19 cellular contexts compared by ENCODE assay signal in genomic region chr1:170001266-170001665, GRCh38.
DNase-seq lines count a peak whose midpoint lies in the region; ATAC-seq, FAIRE-seq and TF ChIP-seq lines count a peak whose summit lies in the region.
"Had no signal": no experiment of that assay in that cellular context is flagged by ENCODE, and none has a peak within 500 bp of the region (broad histone marks: within the 10 kb centered on the region; RNA-seq: fewer than 3 reads in every experiment).

No MANE protein-coding gene starts in this region.

- H2BK15ac ChIP-seq in mesenchymal stem cell (ENCODE audit: low read depth, poor library complexity, severe bottlenecking): no peak overlapping the region

- no peaks in the 10 kb centered on the region for H3K36me3 ChIP-seq in HEK293 (ENCODE audit: control insufficient read depth in 2 of 2, insufficient read depth in 1 of 2, low read length in 2 of 2)
- peaks cover 0 to 13% of the 10 kb centered on the region in 2 experiments for H3K36me3 ChIP-seq in mesenchymal stem cell (ENCODE audit: control insufficient read depth in 1 of 2, insufficient read depth in 2 of 2, low read depth in 1 of 2, low read length in 2 of 2)

- CTCF ChIA-PET in HEK293 (lab: Yijun Ruan, JAX): no interaction called here

- no peaks in the 10 kb centered on the region for H3K27me3 ChIP-seq in mesenchymal stem cell (ENCODE audit: control insufficient read depth in 1 of 2, insufficient read depth in 1 of 2, low read length in 2 of 2)

- no peak overlapping the region for H3K14ac ChIP-seq in mesenchymal stem cell (ENCODE audit: low read length in 2 of 2)

- no peaks in the 10 kb centered on the region for H3K9me3 ChIP-seq in HEK293 (ENCODE audit: control insufficient read depth, insufficient read depth, low read depth, low read length)
- no peaks in the 10 kb centered on the region for H3K9me3 ChIP-seq in mesenchymal stem cell (ENCODE audit: control insufficient read depth, low read length)
- H3K9me3 ChIP-seq: SK-N-SH had no signal

- TF ChIP-seq POLR2A in lower leg skin (IDR thresholded peaks at IDR 0.05): no peak

- H2AK5ac ChIP-seq in mesenchymal stem cell (ENCODE audit: low read length, severe bottlenecking): no peak overlapping the region

- no peak overlapping the region for H3K23ac ChIP-seq in mesenchymal stem cell (ENCODE audit: low read length in 2 of 2)

- H2BK120ac ChIP-seq in mesenchymal stem cell (ENCODE audit: low read depth, low read length): no peak overlapping the region

- intact Hi-C loops in lower leg skin (cut with DNase I; ENCODE audit: low total_unique reads): no loop called here

- no peak overlapping the region for H2BK12ac ChIP-seq in mesenchymal stem cell (ENCODE audit: low read length in 2 of 2)

- no peak overlapping the region for H2AFZ ChIP-seq in mesenchymal stem cell (ENCODE audit: low read depth, low read length)

- H3K79me1 ChIP-seq in mesenchymal stem cell (replicated peaks; ENCODE audit: low read length, poor library complexity, severe bottlenecking): no peaks in the 10 kb centered on the region

- H3K4me3 ChIP-seq in HEK293 (ENCODE audit: low read depth, low read length) (no peak overlapping the region), mesenchymal stem cell (ENCODE audit: insufficient read depth in 1 of 2, low read depth in 1 of 2, low read length in 2 of 2) (no peak overlapping the region), lower leg skin (ENCODE audit: low read depth, poor library complexity, severe bottlenecking) (no peak overlapping the region)

- no peak overlapping the region for H3K27ac ChIP-seq in HEK293 (ENCODE audit: extremely low read depth, low read depth, low read length)
- H3K27ac ChIP-seq in mesenchymal stem cell (ENCODE audit: low read length, poor library complexity, severe bottlenecking): no peak overlapping the region
- H3K27ac ChIP-seq: KMS-11 had no signal

- no peak for TF ChIP-seq CTCF in D721Med (IDR thresholded peaks at IDR 0.05; ENCODE audit: insufficient read depth, missing control alignments)
- TF ChIP-seq CTCF in HEK293 (tag by site-specific recombination; IDR thresholded peaks at IDR 0.05): no peak
- no peak for TF ChIP-seq CTCF in lower leg skin (IDR thresholded peaks at IDR 0.05)

- POLR2A ChIA-PET in HEK293 (lab: Yijun Ruan, JAX): interaction anchor here (0.6 kb wide), 1 partner anchor 1022 kb away, joined by 3 read pairs; no protein-coding TSS in a partner anchor

- no peak for ATAC-seq in GM21515 (IDR thresholded peaks at IDR 0.05; ENCODE audit: unreplicated experiment)

- H3K9ac ChIP-seq in mesenchymal stem cell (ENCODE audit: low read length): peak overlapping the region; percentile 31
- H3K9ac ChIP-seq: KMS-11, SK-N-SH had no signal

- H4K8ac ChIP-seq in mesenchymal stem cell (ENCODE audit: low read length): no peak overlapping the region

- DNase-seq in D721Med (ENCODE audit: insufficient read length, low spot score): no peak
- peak; percentile 15 for DNase-seq in RPMI7951 (ENCODE audit: low read depth)
- DNase-seq in mesenchymal stem cell: no peak
- DNase-seq in cerebellar nuclear complex (lab: John Stamatoyannopoulos, UW): no peak
- no peak for DNase-seq in lower leg skin (ENCODE audit: low spot score in 2 of 2)
- DNase-seq in amygdala (lab: John Stamatoyannopoulos, UW): no peak
- DNase-seq: AML-193, GOT3, MM.1S, NCI-H1092, NCI-H1436 treated with DMSO at 0.1 percent for 48 hours, NCI-H2029 treated with DMSO at 0.1 percent for 48 hours, NCI-H2171 treated with DMSO at 0.1 percent for 48 hours, NCI-H446, SHP77, SK-N-SH had no signal

- peaks cover 10% of the 10 kb centered on the region for H3K4me1 ChIP-seq in HEK293 (ENCODE audit: control insufficient read depth, insufficient read depth, low read length)
- no peaks in the 10 kb centered on the region for H3K4me1 ChIP-seq in mesenchymal stem cell (ENCODE audit: control insufficient read depth, insufficient read depth, low read depth, low read length)

- no peak overlapping the region for H2BK5ac ChIP-seq in mesenchymal stem cell (ENCODE audit: low read depth, low read length, poor library complexity, severe bottlenecking)

- no peak overlapping the region for H3K4ac ChIP-seq in mesenchymal stem cell (ENCODE audit: low read depth in 1 of 2, low read length in 2 of 2)

- 50% methylated on average over 2 of the region's 2 CpGs for WGBS in mesenchymal stem cell
- WGBS in lower leg skin, 2 donors: 60 to 70% methylated on average over 2 of the region's 2 CpGs

- H3K4me2 ChIP-seq in mesenchymal stem cell (ENCODE audit: low read length, poor library complexity, severe bottlenecking): no peak overlapping the region
- H3K4me2 ChIP-seq: KMS-11, SK-N-SH had no signal

- no peak overlapping the region for H3K18ac ChIP-seq in mesenchymal stem cell (ENCODE audit: low read depth in 1 of 2, low read length in 2 of 2)

- peak; percentile 6 for FAIRE-seq in D721Med (lab: Jason Lieb, UNC)

- no peak overlapping the region for H4K91ac ChIP-seq in mesenchymal stem cell (ENCODE audit: low read length)

TF ChIP-seq in HEK293, 187 proteins besides CTCF, POLR2A, EP300 and RAD21:
- TF ChIP-seq FEZF1 (tag by site-specific recombination; IDR thresholded peaks at IDR 0.05): peak; percentile 33; the same call in 1 of the 2 replicates
- TF ChIP-seq ZNF555 (tag by site-specific recombination; conservative IDR thresholded peaks at IDR 0.05): no peak
